10 cellular contexts compared by ENCODE assay signal in the genomic region with DNA sequence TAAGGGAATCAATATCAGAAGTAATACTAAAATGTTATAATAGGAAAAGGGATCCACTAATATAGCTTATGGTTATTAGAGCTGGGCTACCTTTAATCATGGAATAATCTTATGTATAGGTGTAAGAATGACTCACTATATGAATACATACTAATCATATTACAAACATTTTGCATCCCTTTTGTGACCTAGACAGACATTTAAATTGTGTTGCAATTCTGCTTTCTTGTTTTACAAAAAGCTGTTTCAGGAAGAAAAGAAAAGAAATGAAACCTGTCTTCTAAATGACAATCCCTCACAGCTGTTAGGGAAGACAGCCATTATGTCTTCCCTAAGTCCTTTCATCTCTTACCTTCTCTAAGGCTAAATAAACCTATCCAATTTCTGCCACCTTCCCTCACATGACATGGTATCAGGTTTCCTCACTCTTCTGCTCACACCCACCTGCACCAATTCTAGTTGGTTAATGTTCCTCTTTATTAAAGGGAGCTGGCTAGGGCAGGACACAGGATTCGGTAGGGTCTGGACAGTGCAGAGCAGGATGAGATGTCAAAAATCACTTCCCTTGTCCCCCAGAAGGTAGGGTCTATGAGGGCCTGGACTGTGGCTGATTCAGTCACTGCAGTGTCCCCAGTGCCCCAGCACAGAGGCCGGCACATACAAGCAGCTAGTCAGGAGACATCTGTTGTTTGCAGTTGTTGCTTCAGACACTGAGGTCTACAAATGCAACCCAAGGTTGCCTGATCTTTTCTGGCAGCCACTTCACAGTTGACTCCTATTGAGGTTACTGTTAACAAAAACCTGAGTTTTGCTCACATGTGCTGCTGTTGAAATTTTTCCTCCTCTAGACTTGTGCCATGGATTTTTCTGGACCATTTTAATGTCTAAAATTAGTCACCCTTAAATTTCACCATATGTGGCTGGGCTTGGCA. TPM values are rescaled to one million over a fixed set of nuclear protein-coding genes. Genes with fewer than 3 reads are reported as not detected.
A peak's percentile ranks its signal among the peaks of the same experiment; 100 is the strongest.
DNase-seq lines count a peak whose midpoint lies in the region; ATAC-seq and TF ChIP-seq lines count a peak whose summit lies in the region.
"Had no signal": no experiment of that assay in that cellular context is flagged by ENCODE, and none has a peak within 500 bp of the region (broad histone marks: within the 10 kb centered on the region; RNA-seq: fewer than 3 reads in every experiment).

No MANE protein-coding gene starts in this region.

- peaks cover 12 to 47% (median 19%) of the 10 kb centered on the region in 4 donors for H3K4me1 ChIP-seq in upper lobe of left lung

- H3K27ac ChIP-seq in upper lobe of left lung, result no peak overlapping the region

- peaks cover 31% of the 10 kb centered on the region for H3K4me1 Mint-ChIP-seq in activated naive CD8-positive, alpha-beta T cell treated with anti-CD3 and anti-CD28 coated beads, Interleukin-2, amount 10 ng/mL, durations not matched to agents 7 days and 5 days
- peaks cover 23 to 81% (median 80%) of the 10 kb centered on the region in 4 donors for H3K4me1 Mint-ChIP-seq in naive thymus-derived CD8-positive, alpha-beta T cell

- DNase-seq in ELF-1 (ENCODE audit: low read depth, low spot score) (peak; percentile 8), NCI-H146 treated with DMSO at 0.1 percent for 48 hours (lab: John Stamatoyannopoulos, UW; ENCODE audit: unreplicated experiment) (peak; percentile 56), NOMO-1 treated with dmso at 0.1 percent for 144 hours (lab: John Stamatoyannopoulos, UW; ENCODE audit: unreplicated experiment) (no peak), upper lobe of left lung (no peak)
- DNase-seq in activated naive CD8-positive, alpha-beta T cell treated with anti-CD3 and anti-CD28 coated beads, Interleukin-2, amount 10 ng/mL, durations not matched to agents 7 days and 5 days, result no peak
- DNase-seq in naive thymus-derived CD8-positive, alpha-beta T cell, result no peak
- no peak for DNase-seq in stimulated activated naive CD8-positive, alpha-beta T cell treated with anti-CD3 and anti-CD28 coated beads, Interleukin-15, Interleukin-2, amounts not matched to agents 100 U/mL and 50 U/mL, for 24 hours
- DNase-seq: activated CD4-positive, CD25-positive, alpha-beta regulatory T cell had no signal

- no peaks in the 10 kb centered on the region for H3K9me3 Mint-ChIP-seq in activated naive CD8-positive, alpha-beta T cell treated with anti-CD3 and anti-CD28 coated beads, Interleukin-2, amount 10 ng/mL, durations not matched to agents 7 days and 5 days
- no peaks in the 10 kb centered on the region for H3K9me3 Mint-ChIP-seq in naive thymus-derived CD8-positive, alpha-beta T cell

- no peaks in the 10 kb centered on the region for H3K9me3 ChIP-seq in upper lobe of left lung
- H3K9me3 ChIP-seq: heart right ventricle had no signal

- H3K36me3 ChIP-seq in upper lobe of left lung, result no peaks in the 10 kb centered on the region

- H3K36me3 Mint-ChIP-seq in activated naive CD8-positive, alpha-beta T cell treated with anti-CD3 and anti-CD28 coated beads, Interleukin-2, amount 10 ng/mL, durations not matched to agents 7 days and 5 days, result peaks cover 29% of the 10 kb centered on the region
- H3K36me3 Mint-ChIP-seq in naive thymus-derived CD8-positive, alpha-beta T cell, result peaks cover 0 to 28% (median 4%) of the 10 kb centered on the region in 3 donors

- H3K27ac Mint-ChIP-seq in activated naive CD8-positive, alpha-beta T cell treated with anti-CD3 and anti-CD28 coated beads, Interleukin-2, amount 10 ng/mL, durations not matched to agents 7 days and 5 days, result peak overlapping the region; percentile 24
- peak overlapping the region; percentile 56 to 99 (median 80) for H3K27ac Mint-ChIP-seq in naive thymus-derived CD8-positive, alpha-beta T cell

- no peak for ATAC-seq in activated naive CD8-positive, alpha-beta T cell treated with anti-CD3 and anti-CD28 coated beads, Interleukin-2, amount 10 ng/mL, durations not matched to agents 7 days and 5 days (ENCODE audit: low read depth)
- ATAC-seq in naive thymus-derived CD8-positive, alpha-beta T cell, result no peak
- ATAC-seq in GM19397 (IDR thresholded peaks at IDR 0.05; ENCODE audit: unreplicated experiment) (no peak), upper lobe of left lung (ENCODE audit: low FRiP score in 2 of 2) (no peak)
- ATAC-seq in stimulated activated naive CD8-positive, alpha-beta T cell treated with anti-CD3 and anti-CD28 coated beads, Interleukin-15, Interleukin-2, amounts not matched to agents 100 U/mL and 50 U/mL, for 24 hours, result no peak

- no peak overlapping the region for H3K4me3 Mint-ChIP-seq in activated naive CD8-positive, alpha-beta T cell treated with anti-CD3 and anti-CD28 coated beads, Interleukin-2, amount 10 ng/mL, durations not matched to agents 7 days and 5 days
- H3K4me3 Mint-ChIP-seq in naive thymus-derived CD8-positive, alpha-beta T cell, result peak overlapping the region in 5 of 10 donors; percentile 5 to 61 (median 11)

- H3K27me3 Mint-ChIP-seq in activated naive CD8-positive, alpha-beta T cell treated with anti-CD3 and anti-CD28 coated beads, Interleukin-2, amount 10 ng/mL, durations not matched to agents 7 days and 5 days, result no peaks in the 10 kb centered on the region
- H3K27me3 Mint-ChIP-seq in naive thymus-derived CD8-positive, alpha-beta T cell, result no peaks in the 10 kb centered on the region

- H3K4me3 ChIP-seq in upper lobe of left lung, result no peak overlapping the region
- H3K4me3 ChIP-seq: heart right ventricle had no signal

- WGBS in upper lobe of left lung, 2 donors, result 67 to 71% methylated on average over 1 to 2 of the region's 2 CpGs

- no peak for TF ChIP-seq POLR2A in upper lobe of left lung (IDR thresholded peaks at IDR 0.05)

- POLR2A ChIA-PET in activated naive CD8-positive, alpha-beta T cell treated with anti-CD3 and anti-CD28 coated beads, Interleukin-2, amount 10 ng/mL, durations not matched to agents 7 days and 5 days (lab: Charles Lee), result interaction anchor here (0.7 to 5.7 kb wide), 2 partner anchors 9 to 264 kb away, joined by 3 to 37 read pairs; no protein-coding TSS in a partner anchor
- POLR2A ChIA-PET in naive thymus-derived CD8-positive, alpha-beta T cell (lab: Charles Lee), result interaction anchor here (1.1 to 1.9 kb wide), 3 partner anchors 10 to 86 kb away, joined by 3 to 7 read pairs (median 4); a partner anchor contains a TSS

- no peak for TF ChIP-seq CTCF in upper lobe of left lung (IDR thresholded peaks at IDR 0.05)

- H3K27me3 ChIP-seq in upper lobe of left lung, result no peaks in the 10 kb centered on the region
- H3K27me3 ChIP-seq: heart right ventricle had no signal

- no peak for TF ChIP-seq EP300 in upper lobe of left lung (IDR thresholded peaks at IDR 0.05)

RNA-seq across cellular contexts. Expression of a gene that starts 3.8 kb away (rescaled TPM):
- total RNA-seq in activated naive CD8-positive, alpha-beta T cell treated with anti-CD3 and anti-CD28 coated beads, Interleukin-2, amount 10 ng/mL, durations not matched to agents 7 days and 5 days, result 10 to 100 TPM; 69.3 to 73.0 TPM
- 10 to 100 TPM; 70.4 to 71.1 TPM for total RNA-seq in naive thymus-derived CD8-positive, alpha-beta T cell
- polyA plus RNA-seq in naive thymus-derived CD8-positive, alpha-beta T cell, result 100 to 1,000 TPM; 163 to 212 (median 167) TPM
- 100 to 1,000 TPM in 1 of 6 donors, 10 to 100 TPM in 5; 52.4 to 116 (median 89.0) TPM for total RNA-seq in upper lobe of left lung

Comparison
In these comparisons a context has a peak if more than half of its experiments do, and no peak if none do; other contexts are left out.
1. DNase-seq: peak in ELF-1 (single experiment) and NCI-H146 treated with DMSO at 0.1 percent for 48 hours (single experiment); none in activated naive CD8-positive, alpha-beta T cell treated with anti-CD3 and anti-CD28 coated beads, Interleukin-2, amount 10 ng/mL, durations not matched to agents 7 days and 5 days (single experiment), naive thymus-derived CD8-positive, alpha-beta T cell (0 of 10), NOMO-1 treated with dmso at 0.1 percent for 144 hours (single experiment), stimulated activated naive CD8-positive, alpha-beta T cell treated with anti-CD3 and anti-CD28 coated beads, Interleukin-15, Interleukin-2, amounts not matched to agents 100 U/mL and 50 U/mL, for 24 hours (single experiment) and upper lobe of left lung (0 of 2).